ENCODE assay signal across 27 cellular contexts in the genomic region with DNA sequence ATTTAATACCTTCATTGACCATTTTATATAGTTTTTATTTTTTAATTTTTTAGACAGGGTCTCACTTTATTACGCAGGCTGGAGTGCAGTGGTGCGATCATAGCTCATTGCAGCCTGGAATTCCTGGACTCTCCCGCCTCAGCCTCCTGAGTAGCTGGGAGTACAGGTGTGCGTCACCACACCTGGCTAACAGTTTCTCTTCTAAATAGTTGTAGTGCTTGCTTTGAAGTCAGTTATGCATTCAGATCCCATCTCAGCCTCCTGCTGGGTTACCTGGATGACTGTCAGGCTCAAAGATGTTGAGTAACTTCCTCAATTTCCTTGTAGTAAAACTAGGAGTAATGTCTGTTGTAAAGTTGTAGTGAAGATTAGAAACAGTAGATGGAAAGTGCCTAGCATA.
"Had no signal": no experiment of that assay in that cellular context is flagged by ENCODE, and none has a peak within 500 bp of the region (broad histone marks: within the 10 kb centered on the region; RNA-seq: fewer than 3 reads in every experiment).

No MANE protein-coding gene starts in this region.

- ATAC-seq: activated CD4-positive, CD25-positive, alpha-beta regulatory T cell treated with anti-CD3 and anti-CD28 coated beads, Interleukin-2, amount 50 U/mL, for 24 hours; activated CD8-positive, alpha-beta T cell treated with anti-CD3 and anti-CD28 coated beads for 36 hours; activated T-cell treated with anti-CD3 and anti-CD28 coated beads, Interleukin-2, amount 50 U/mL, for 72 hours; Panc1; Right ventricle myocardium inferior had no signal

- DNase-seq: activated CD4-positive, alpha-beta T cell treated with anti-CD3 and anti-CD28 coated beads for 4 hours; activated CD8-positive, alpha-beta memory T cell treated with anti-CD3 and anti-CD28 coated beads, Interleukin-2, amount 50 U/mL, for 4 hours; activated CD8-positive, alpha-beta T cell treated with anti-CD3 and anti-CD28 coated beads for 36 hours; activated gamma-delta T cell treated with Interleukin-2 at 50 U/mL for 16 hours; activated naive CD4-positive, alpha-beta T cell treated with anti-CD3 and anti-CD28 coated beads, Interleukin-2, amount 10 ng/mL, durations not matched to agents 7 days and 5 days; activated naive CD8-positive, alpha-beta T cell treated with anti-CD3 and anti-CD28 coated beads for 36 hours; activated T-cell treated with anti-CD3 and anti-CD28 coated beads, Interleukin-2, amount 50 U/mL, for 72 hours; cerebellar nuclear complex; MG63; NCI-H1092; NCI-H1417; NCI-H1694; NCI-H2029; NCI-H2107; NCI-H2171 treated with DMSO at 0.1 percent for 48 hours; NCI-H226; NCI-H510A; NCI-H526 treated with DMSO at 0.1 percent for 48 hours; NCI-H82; NK-92 treated with Interleukin-12 subunit alpha and Interleukin-12 subunit beta, amount 100 ng/mL, for 24 hours; RPMI8226; SK-N-SH; T-helper 1 cell had no signal

- H3K27ac Mint-ChIP-seq: activated CD8-positive, alpha-beta T cell treated with anti-CD3 and anti-CD28 coated beads for 36 hours; activated naive CD4-positive, alpha-beta T cell treated with anti-CD3 and anti-CD28 coated beads, Interleukin-2, amount 10 ng/mL, durations not matched to agents 7 days and 5 days; activated naive CD8-positive, alpha-beta T cell treated with anti-CD3 and anti-CD28 coated beads for 36 hours; activated T-cell treated with anti-CD3 and anti-CD28 coated beads, Interleukin-2, amount 50 U/mL, for 72 hours; activated T-helper 2 cell treated with anti-CD3 and anti-CD28 coated beads, Interferon-gamma antibody, Interleukin-2, Interleukin-4, amounts not matched to agents 10 μg/mL and 5 μg/mL and 100 μg/mL, durations not matched to agents 14 hours and 24 hours and 36 hours had no signal

- H3K27me3 Mint-ChIP-seq: activated CD8-positive, alpha-beta T cell treated with anti-CD3 and anti-CD28 coated beads for 36 hours; activated naive CD4-positive, alpha-beta T cell treated with anti-CD3 and anti-CD28 coated beads, Interleukin-2, amount 10 ng/mL, durations not matched to agents 7 days and 5 days; activated naive CD8-positive, alpha-beta T cell treated with anti-CD3 and anti-CD28 coated beads for 36 hours had no signal

- H3K9me3 Mint-ChIP-seq: activated CD8-positive, alpha-beta T cell treated with anti-CD3 and anti-CD28 coated beads for 36 hours; activated naive CD4-positive, alpha-beta T cell treated with anti-CD3 and anti-CD28 coated beads, Interleukin-2, amount 10 ng/mL, durations not matched to agents 7 days and 5 days; activated naive CD8-positive, alpha-beta T cell treated with anti-CD3 and anti-CD28 coated beads for 36 hours; activated T-cell treated with anti-CD3 and anti-CD28 coated beads, Interleukin-2, amount 50 U/mL, for 72 hours; activated T-helper 2 cell treated with anti-CD3 and anti-CD28 coated beads, Interferon-gamma antibody, Interleukin-2, Interleukin-4, amounts not matched to agents 10 μg/mL and 5 μg/mL and 100 μg/mL, durations not matched to agents 14 hours and 24 hours and 36 hours had no signal

- H3K4me3 Mint-ChIP-seq: activated CD8-positive, alpha-beta T cell treated with anti-CD3 and anti-CD28 coated beads for 36 hours; activated naive CD4-positive, alpha-beta T cell treated with anti-CD3 and anti-CD28 coated beads, Interleukin-2, amount 10 ng/mL, durations not matched to agents 7 days and 5 days; activated naive CD8-positive, alpha-beta T cell treated with anti-CD3 and anti-CD28 coated beads for 36 hours; activated T-cell treated with anti-CD3 and anti-CD28 coated beads, Interleukin-2, amount 50 U/mL, for 72 hours had no signal

- H3K4me3 ChIP-seq: MG63 had no signal
